1 cellular context compared by ENCODE assay signal in genomic region chr13:27004866-27005265, GRCh38.
TF ChIP-seq lines count a peak whose summit lies in the region.

No MANE protein-coding gene starts in this region.

TF ChIP-seq in GM23338, 12 proteins besides CTCF, POLR2A, EP300 and RAD21 (continued from another document):
- no peak for TF ChIP-seq REST (IDR thresholded peaks at IDR 0.05; ENCODE audit: unreplicated experiment)
- no peak for TF ChIP-seq STAT1 (IDR thresholded peaks at IDR 0.05; ENCODE audit: unreplicated experiment)
- TF ChIP-seq EZH2 (IDR thresholded peaks at IDR 0.05; ENCODE audit: low read depth, unreplicated experiment) = no peak
